ENCODE assay signal across 16 cellular contexts in genomic region chr2:186612555-186613440, GRCh38. TPM values are rescaled to one million over a fixed set of nuclear protein-coding genes. Genes with fewer than 3 reads are reported as not detected.
DNase-seq lines count a peak whose midpoint lies in the region; ATAC-seq and TF ChIP-seq lines count a peak whose summit lies in the region.
"Had no signal": no experiment of that assay in that cellular context is flagged by ENCODE, and none has a peak within 500 bp of the region (broad histone marks: within the 10 kb centered on the region; RNA-seq: fewer than 3 reads in every experiment).

No MANE protein-coding gene starts in this region.

- H4K91ac ChIP-seq in neuronal stem cell (ENCODE audit: low read depth, low read length, poor library complexity): no peak overlapping the region

- no peak overlapping the region for H2BK15ac ChIP-seq in neuronal stem cell (ENCODE audit: low read length)

- H3K27me3 Mint-ChIP-seq in chondrocyte (ENCODE audit: low read depth) (no peaks in the 10 kb centered on the region), immature natural killer cell (ENCODE audit: low read depth in 3 of 3) (no peaks in the 10 kb centered on the region)
- no peaks in the 10 kb centered on the region for H3K27me3 Mint-ChIP-seq in activated T-helper 1 cell treated with anti-CD3 and anti-CD28 coated beads, Interleukin-12 subunit alpha, Interleukin-12 subunit beta, Interleukin-2, Interleukin-4 antibody, amounts not matched to agents 30 ng/mL and 10 ng/mL and 1 ng/mL, durations not matched to agents 14 hours and 24 hours and 36 hours (ENCODE audit: insufficient read depth)
- H3K27me3 Mint-ChIP-seq: activated naive CD4-positive, alpha-beta T cell treated with anti-CD3 and anti-CD28 coated beads, Interleukin-2, amount 50 U/mL, for 24 hours; activated T-cell treated with anti-CD3 and anti-CD28 coated beads, Interleukin-2, amount 50 U/mL, for 24 hours had no signal

- H3K23ac ChIP-seq in neuronal stem cell (ENCODE audit: low read depth, low read length, poor library complexity): no peak overlapping the region

- no peak overlapping the region for H2AFZ ChIP-seq in neuronal stem cell (ENCODE audit: low read length)

- H3K36me3 Mint-ChIP-seq in chondrocyte (ENCODE audit: low read depth) (peaks cover 9% of the 10 kb centered on the region), immature natural killer cell (peaks cover 0 to 5% (median 0%) of the 10 kb centered on the region in 3 donors)
- no peaks in the 10 kb centered on the region for H3K36me3 Mint-ChIP-seq in activated T-helper 1 cell treated with anti-CD3 and anti-CD28 coated beads, Interleukin-12 subunit alpha, Interleukin-12 subunit beta, Interleukin-2, Interleukin-4 antibody, amounts not matched to agents 30 ng/mL and 10 ng/mL and 1 ng/mL, durations not matched to agents 14 hours and 24 hours and 36 hours (ENCODE audit: low read depth)

- TF ChIP-seq CTCF in chondrocyte (IDR thresholded peaks at IDR 0.05): no peak

- ATAC-seq in GM18868 (IDR thresholded peaks at IDR 0.05; ENCODE audit: unreplicated experiment) (peak; percentile 55), HG03103 (IDR thresholded peaks at IDR 0.05; ENCODE audit: low read depth, unreplicated experiment) (peak; percentile 49)

- H3K9ac ChIP-seq in neuronal stem cell (ENCODE audit: low read depth, low read length, poor library complexity): no peak overlapping the region
- H3K9ac ChIP-seq: SK-N-SH had no signal

- H3K4me3 Mint-ChIP-seq in chondrocyte (ENCODE audit: unreplicated experiment): no peak overlapping the region
- H3K4me3 Mint-ChIP-seq in activated T-helper 1 cell treated with anti-CD3 and anti-CD28 coated beads, Interleukin-12 subunit alpha, Interleukin-12 subunit beta, Interleukin-2, Interleukin-4 antibody, amounts not matched to agents 30 ng/mL and 10 ng/mL and 1 ng/mL, durations not matched to agents 14 hours and 24 hours and 36 hours: no peak overlapping the region
- H3K4me3 Mint-ChIP-seq in immature natural killer cell: no peak overlapping the region
- H3K4me3 Mint-ChIP-seq: activated naive CD4-positive, alpha-beta T cell treated with anti-CD3 and anti-CD28 coated beads, Interleukin-2, amount 50 U/mL, for 24 hours; activated T-cell treated with anti-CD3 and anti-CD28 coated beads, Interleukin-2, amount 50 U/mL, for 24 hours had no signal

- peaks cover 0 to 4% of the 10 kb centered on the region in 2 donors for H3K36me3 ChIP-seq in neuronal stem cell (replicated peaks in 1 of 2; ENCODE audit: control insufficient read depth in 2 of 2, insufficient read depth in 2 of 2, low read length in 2 of 2)

- peaks cover 7 to 11% of the 10 kb centered on the region in 2 donors for H3K4me1 ChIP-seq in neuronal stem cell (ENCODE audit: control insufficient read depth in 2 of 2, insufficient read depth in 1 of 2, low read depth in 1 of 2, low read length in 2 of 2)

- WGBS in neuronal stem cell (ENCODE audit: extremely low coverage in 2 of 2, insufficient read length in 2 of 2, insufficient replicate concordance in 1 of 2), 2 donors: no CpG with 5 or more reads among the region's 2 CpGs

- no peaks in the 10 kb centered on the region for H3K27me3 ChIP-seq in neuronal stem cell (ENCODE audit: control insufficient read depth in 3 of 3, insufficient read depth in 3 of 3, low read depth in 1 of 3, low read length in 3 of 3)

- no peak overlapping the region for H2BK12ac ChIP-seq in neuronal stem cell (ENCODE audit: low read length)

- H3K9me3 Mint-ChIP-seq in chondrocyte (ENCODE audit: low read depth) (no peaks in the 10 kb centered on the region), immature natural killer cell (no peaks in the 10 kb centered on the region)
- no peaks in the 10 kb centered on the region for H3K9me3 Mint-ChIP-seq in activated T-helper 1 cell treated with anti-CD3 and anti-CD28 coated beads, Interleukin-12 subunit alpha, Interleukin-12 subunit beta, Interleukin-2, Interleukin-4 antibody, amounts not matched to agents 30 ng/mL and 10 ng/mL and 1 ng/mL, durations not matched to agents 14 hours and 24 hours and 36 hours
- H3K9me3 Mint-ChIP-seq: activated naive CD4-positive, alpha-beta T cell treated with anti-CD3 and anti-CD28 coated beads, Interleukin-2, amount 50 U/mL, for 24 hours; activated T-cell treated with anti-CD3 and anti-CD28 coated beads, Interleukin-2, amount 50 U/mL, for 24 hours had no signal

- H3K4me1 Mint-ChIP-seq in chondrocyte (ENCODE audit: low read depth) (peaks cover 76% of the 10 kb centered on the region), immature natural killer cell (no peaks in the 10 kb centered on the region)
- no peaks in the 10 kb centered on the region for H3K4me1 Mint-ChIP-seq in activated T-helper 1 cell treated with anti-CD3 and anti-CD28 coated beads, Interleukin-12 subunit alpha, Interleukin-12 subunit beta, Interleukin-2, Interleukin-4 antibody, amounts not matched to agents 30 ng/mL and 10 ng/mL and 1 ng/mL, durations not matched to agents 14 hours and 24 hours and 36 hours (ENCODE audit: low read depth)
- H3K4me1 Mint-ChIP-seq: activated naive CD4-positive, alpha-beta T cell treated with anti-CD3 and anti-CD28 coated beads, Interleukin-2, amount 50 U/mL, for 24 hours had no signal

- no peak overlapping the region for H3K4me2 ChIP-seq in neuronal stem cell (ENCODE audit: insufficient read depth, low read length, poor library complexity, severe bottlenecking)
- H3K4me2 ChIP-seq: SK-N-SH had no signal

- no peak overlapping the region for H2BK5ac ChIP-seq in neuronal stem cell (ENCODE audit: low read length)

- H3K79me1 ChIP-seq in neuronal stem cell (ENCODE audit: low read depth, low read length): no peaks in the 10 kb centered on the region

- H3K14ac ChIP-seq in neuronal stem cell (ENCODE audit: low read length): no peak overlapping the region

- H3K27ac ChIP-seq in neuronal stem cell (replicated peaks; ENCODE audit: low read length): peak overlapping the region; percentile 18

- no peaks in the 10 kb centered on the region for H3K9me3 ChIP-seq in neuronal stem cell (replicated peaks in 1 of 2; ENCODE audit: control insufficient read depth in 2 of 2, insufficient read depth in 1 of 2, low read depth in 1 of 2, low read length in 2 of 2)
- H3K9me3 ChIP-seq: SK-N-SH had no signal

- no peak overlapping the region for H3K18ac ChIP-seq in neuronal stem cell (ENCODE audit: low read length)

- H3K27ac Mint-ChIP-seq in chondrocyte (ENCODE audit: unreplicated experiment): peak overlapping the region; percentile 85
- no peak overlapping the region for H3K27ac Mint-ChIP-seq in activated T-helper 1 cell treated with anti-CD3 and anti-CD28 coated beads, Interleukin-12 subunit alpha, Interleukin-12 subunit beta, Interleukin-2, Interleukin-4 antibody, amounts not matched to agents 30 ng/mL and 10 ng/mL and 1 ng/mL, durations not matched to agents 14 hours and 24 hours and 36 hours
- H3K27ac Mint-ChIP-seq in immature natural killer cell: peak overlapping the region in 2 of 6 donors; percentile 33 to 62
- H3K27ac Mint-ChIP-seq: activated naive CD4-positive, alpha-beta T cell treated with anti-CD3 and anti-CD28 coated beads, Interleukin-2, amount 50 U/mL, for 24 hours; activated T-cell treated with anti-CD3 and anti-CD28 coated beads, Interleukin-2, amount 50 U/mL, for 24 hours had no signal

- no peak overlapping the region for H3K4me3 ChIP-seq in neuronal stem cell (ENCODE audit: low read length in 2 of 2)

- H4K8ac ChIP-seq in neuronal stem cell (ENCODE audit: low read depth, low read length): no peak overlapping the region

- no peak overlapping the region for H2AK5ac ChIP-seq in neuronal stem cell (ENCODE audit: low read depth, low read length)

- DNase-seq in chondrocyte (ENCODE audit: low spot score) (no peak), neuronal stem cell (ENCODE audit: low spot score) (no peak), immature natural killer cell (no peak), amygdala (lab: John Stamatoyannopoulos, UW) (no peak)
- no peak for DNase-seq in activated T-helper 1 cell treated with anti-CD3 and anti-CD28 coated beads, Interleukin-12 subunit alpha, Interleukin-12 subunit beta, Interleukin-2, Interleukin-4 antibody, amounts not matched to agents 30 ng/mL and 10 ng/mL and 1 ng/mL, durations not matched to agents 14 hours and 24 hours and 36 hours (ENCODE audit: low spot score)
- DNase-seq: activated CD4-positive, alpha-beta T cell treated with anti-CD3 and anti-CD28 coated beads, Interleukin-2, amount 50 U/mL, for 48 hours; activated T-cell treated with anti-CD3 and anti-CD28 coated beads, Interleukin-2, amount 50 U/mL, for 24 hours; effector memory CD4-positive, alpha-beta T cell; GF-D8; Karpas-422; NCI-H1694 treated with DMSO at 0.1 percent for 48 hours; NCI-H446; SK-N-SH had no signal

- H3K4ac ChIP-seq in neuronal stem cell (ENCODE audit: low read length): no peak overlapping the region

- intact Hi-C loops in activated T-helper 1 cell treated with anti-CD3 and anti-CD28 coated beads, Interleukin-12 subunit alpha, Interleukin-12 subunit beta, Interleukin-2, Interleukin-4 antibody, amounts not matched to agents 30 ng/mL and 10 ng/mL and 1 ng/mL, durations not matched to agents 14 hours and 24 hours and 36 hours (cut with micrococcal nuclease): no loop called here

- no peak overlapping the region for H2BK120ac ChIP-seq in neuronal stem cell (ENCODE audit: low read depth, low read length)

RNA-seq across cellular contexts. Expression of gene ITGAV, which starts 22.9 kb away (rescaled TPM):
- total RNA-seq in chondrocyte: 289 to 452 TPM (median 442 TPM) in 3 replicates
- polyA plus RNA-seq in neuronal stem cell (2013, experiment 1 of 2): 20.9 TPM
- polyA plus RNA-seq in neuronal stem cell (2013, experiment 2 of 2): 22.3 TPM
- total RNA-seq in activated T-helper 1 cell treated with anti-CD3 and anti-CD28 coated beads, Interleukin-12 subunit alpha, Interleukin-12 subunit beta, Interleukin-2, Interleukin-4 antibody, amounts not matched to agents 30 ng/mL and 10 ng/mL and 1 ng/mL, durations not matched to agents 14 hours and 24 hours and 36 hours: 8.4 and 8.7 TPM in 2 replicates
- polyA plus RNA-seq in immature natural killer cell: 1 to 10 TPM; 1.3 to 4.0 (median 3.3) TPM

Comparison
In these comparisons a context has a peak if more than half of its experiments do, and no peak if none do; other contexts are left out.
1. RNA of gene ITGAV, which starts 22.9 kb away (total RNA-seq): 289 to 452 TPM in chondrocyte; 8.4 to 8.7 TPM in activated T-helper 1 cell treated with anti-CD3 and anti-CD28 coated beads, Interleukin-12 subunit alpha, Interleukin-12 subunit beta, Interleukin-2, Interleukin-4 antibody, amounts not matched to agents 30 ng/mL and 10 ng/mL and 1 ng/mL, durations not matched to agents 14 hours and 24 hours and 36 hours; every median in the first group is over 10 times any median in the second.